In genomic region chrX:115503099-115503498, GRCh38 we compare ENCODE assay signal across 19 cellular contexts. TPM values are rescaled to one million over a fixed set of nuclear protein-coding genes. Genes with fewer than 3 reads are reported as not detected.
DNase-seq lines count a peak whose midpoint lies in the region; ATAC-seq and TF ChIP-seq lines count a peak whose summit lies in the region.
"Had no signal": no experiment of that assay in that cellular context is flagged by ENCODE, and none has a peak within 500 bp of the region (broad histone marks: within the 10 kb centered on the region; RNA-seq: fewer than 3 reads in every experiment).

No MANE protein-coding gene starts in this region.

- ATAC-seq in GM18868 (IDR thresholded peaks at IDR 0.05; ENCODE audit: unreplicated experiment): peak; percentile 75

- H3K36me3 ChIP-seq in Caco-2 (ENCODE audit: control insufficient read depth, insufficient read depth, low read length): no peaks in the 10 kb centered on the region
- no peaks in the 10 kb centered on the region for H3K36me3 ChIP-seq in ascending aorta
- no peaks in the 10 kb centered on the region for H3K36me3 ChIP-seq in CD8-positive, alpha-beta memory T cell (ENCODE audit: insufficient read depth, low read length)
- no peaks in the 10 kb centered on the region for H3K36me3 ChIP-seq in left ventricle myocardium inferior
- H3K36me3 ChIP-seq: BE2C, SJCRH30 had no signal

- H3K27ac ChIP-seq in ascending aorta: peak overlapping the region; percentile 41 to 55
- H3K27ac ChIP-seq in CD8-positive, alpha-beta memory T cell (ENCODE audit: low read depth, low read length): no peak overlapping the region
- H3K27ac ChIP-seq in left ventricle myocardium inferior (replicated peaks): no peak overlapping the region
- H3K27ac ChIP-seq: HL-60, RWPE1, SJCRH30 had no signal

- intact Hi-C loops in Caco-2 (cut with micrococcal nuclease; ENCODE audit: unreplicated experiment): no loop called here
- intact Hi-C loops in ascending aorta (cut with DNase I): loop anchor here (5.0 kb wide), 1 partner anchor 36 kb away; no protein-coding TSS in a partner anchor
- intact Hi-C loops in left ventricle myocardium inferior (cut with micrococcal nuclease): no loop called here

- H3K9me3 Mint-ChIP-seq in Caco-2 (ENCODE audit: unreplicated experiment): no peaks in the 10 kb centered on the region
- H3K9me3 Mint-ChIP-seq in mesothelial cell of epicardium: no peaks in the 10 kb centered on the region
- H3K9me3 Mint-ChIP-seq in CD8-positive, alpha-beta memory T cell: peaks cover 0 to 2% (median 0%) of the 10 kb centered on the region in 5 donors
- H3K9me3 Mint-ChIP-seq: CD4-positive, alpha-beta T cell; HFFc6 had no signal

- DNase-seq in Caco-2: peak; percentile 11 to 32
- DNase-seq in ascending aorta (ENCODE audit: low spot score in 2 of 2): no peak
- no peak for DNase-seq in mesothelial cell of epicardium (ENCODE audit: low spot score in 2 of 2, unreplicated experiment in 2 of 2)
- DNase-seq in CD8-positive, alpha-beta memory T cell: no peak
- DNase-seq in NCI-H1694 treated with DMSO at 0.1 percent for 48 hours (lab: John Stamatoyannopoulos, UW): no peak
- no peak for DNase-seq in EL
- DNase-seq in left ventricle myocardium inferior: no peak
- DNase-seq: 8988T; BE2C; CD4-positive, alpha-beta T cell; DMS79; GF-D8; HFFc6; NCI-H2029 treated with DMSO at 0.1 percent for 48 hours; NCI-H748 treated with DMSO at 0.1 percent for 48 hours; SJCRH30 had no signal

- H3K4me3 ChIP-seq in Caco-2 (ENCODE audit: low read depth, low read length) (no peak overlapping the region), ascending aorta (no peak overlapping the region), left ventricle myocardium inferior (no peak overlapping the region)
- no peak overlapping the region for H3K4me3 ChIP-seq in CD8-positive, alpha-beta memory T cell (ENCODE audit: low read length)
- H3K4me3 ChIP-seq: SJCRH30 had no signal

- H3K4me1 Mint-ChIP-seq in Caco-2 (ENCODE audit: low read depth, unreplicated experiment) (peaks cover 16% of the 10 kb centered on the region), mesothelial cell of epicardium (peaks cover 33% of the 10 kb centered on the region)
- H3K4me1 Mint-ChIP-seq in CD8-positive, alpha-beta memory T cell: no peaks in the 10 kb centered on the region

- no peaks in the 10 kb centered on the region for H3K27me3 Mint-ChIP-seq in Caco-2 (ENCODE audit: insufficient read depth, unreplicated experiment)
- no peaks in the 10 kb centered on the region for H3K27me3 Mint-ChIP-seq in mesothelial cell of epicardium (ENCODE audit: low read depth)
- H3K27me3 Mint-ChIP-seq in CD8-positive, alpha-beta memory T cell: peaks cover 0 to 3% of the 10 kb centered on the region in 2 donors
- H3K27me3 Mint-ChIP-seq: CD4-positive, alpha-beta T cell had no signal

- H3K27ac Mint-ChIP-seq in Caco-2 (ENCODE audit: unreplicated experiment): peak overlapping the region; percentile 38
- peak overlapping the region; percentile 86 for H3K27ac Mint-ChIP-seq in mesothelial cell of epicardium
- no peak overlapping the region for H3K27ac Mint-ChIP-seq in CD8-positive, alpha-beta memory T cell
- H3K27ac Mint-ChIP-seq: CD4-positive, alpha-beta T cell; HFFc6 had no signal

- POLR2A ChIA-PET in Caco-2 (lab: Charles Lee): no interaction called here
- POLR2A ChIA-PET in CD8-positive, alpha-beta memory T cell (lab: Charles Lee): no interaction called here

- TF ChIP-seq CTCF in Caco-2 (IDR thresholded peaks at IDR 0.05; ENCODE audit: insufficient read depth in 1 of 2, low read depth in 1 of 2, low read length in 1 of 2, severe bottlenecking in 1 of 2, unreplicated experiment in 1 of 2): no peak
- no peak for TF ChIP-seq CTCF in ascending aorta (IDR thresholded peaks at IDR 0.05)
- no peak for TF ChIP-seq CTCF in mesothelial cell of epicardium (IDR thresholded peaks at IDR 0.05; ENCODE audit: unreplicated experiment)
- TF ChIP-seq CTCF in left ventricle myocardium inferior (IDR thresholded peaks at IDR 0.05; ENCODE audit: borderline replicate concordance): no peak

- H3K36me3 Mint-ChIP-seq in Caco-2 (ENCODE audit: insufficient read depth, unreplicated experiment) (no peaks in the 10 kb centered on the region), mesothelial cell of epicardium (no peaks in the 10 kb centered on the region)
- H3K36me3 Mint-ChIP-seq in CD8-positive, alpha-beta memory T cell: no peaks in the 10 kb centered on the region

- BruUV-seq in Caco-2 (replicated peaks; lab: Mats Ljungman, UMichigan): no TSS peak

- H3K4me1 ChIP-seq in Caco-2 (peaks cover 10% of the 10 kb centered on the region; the same call in 1 of the 2 replicates), ascending aorta (peaks cover 0 to 6% of the 10 kb centered on the region in 2 donors), left ventricle myocardium inferior (no peaks in the 10 kb centered on the region)
- H3K4me1 ChIP-seq in CD8-positive, alpha-beta memory T cell (ENCODE audit: insufficient read depth, low read length): no peaks in the 10 kb centered on the region
- H3K4me1 ChIP-seq: BE2C had no signal

- H3K9me3 ChIP-seq in Caco-2 (no peaks in the 10 kb centered on the region), ascending aorta (no peaks in the 10 kb centered on the region), left ventricle myocardium inferior (replicated peaks) (no peaks in the 10 kb centered on the region)
- no peaks in the 10 kb centered on the region for H3K9me3 ChIP-seq in CD8-positive, alpha-beta memory T cell (ENCODE audit: low read length)
- H3K9me3 ChIP-seq: BE2C, SJCRH30 had no signal

- H3K27me3 ChIP-seq in Caco-2 (replicated peaks; ENCODE audit: control insufficient read depth, insufficient read depth, low read length) (no peaks in the 10 kb centered on the region), ascending aorta (no peaks in the 10 kb centered on the region), left ventricle myocardium inferior (ENCODE audit: low read depth) (no peaks in the 10 kb centered on the region)
- no peaks in the 10 kb centered on the region for H3K27me3 ChIP-seq in CD8-positive, alpha-beta memory T cell (ENCODE audit: insufficient read depth, low read length, poor library complexity, severe bottlenecking)
- H3K27me3 ChIP-seq: BE2C, SJCRH30 had no signal

- H3K4me3 Mint-ChIP-seq in Caco-2 (ENCODE audit: unreplicated experiment): peak overlapping the region; percentile 4
- no peak overlapping the region for H3K4me3 Mint-ChIP-seq in mesothelial cell of epicardium
- no peak overlapping the region for H3K4me3 Mint-ChIP-seq in CD8-positive, alpha-beta memory T cell
- H3K4me3 Mint-ChIP-seq: CD4-positive, alpha-beta T cell; HFFc6 had no signal

- CTCF ChIA-PET in Caco-2 (lab: Charles Lee): no interaction called here
- CTCF ChIA-PET in CD8-positive, alpha-beta memory T cell (lab: Charles Lee): no interaction called here

RNA-seq across cellular contexts. Expression of gene PLS3, which starts 57.9 kb away (rescaled TPM):
- total RNA-seq in Caco-2 (2022): 211 and 213 TPM in 2 replicates
- total RNA-seq in ascending aorta: 155 TPM
- 417 to 443 TPM (median 428 TPM) in 3 replicates for total RNA-seq in mesothelial cell of epicardium
- total RNA-seq in CD8-positive, alpha-beta memory T cell: under 1 TPM; 0.51 to 0.66 TPM
- not detected for polyA plus RNA-seq in CD8-positive, alpha-beta memory T cell
- 42.7 TPM for total RNA-seq in left ventricle myocardium inferior

Comparison
In these comparisons a context has a peak if more than half of its experiments do, and no peak if none do; other contexts are left out.
1. DNase-seq: peak in Caco-2 (2 of 2); none in ascending aorta (0 of 2), mesothelial cell of epicardium (0 of 2), CD8-positive, alpha-beta memory T cell (0 of 5), NCI-H1694 treated with DMSO at 0.1 percent for 48 hours (single experiment), EL (single experiment) and left ventricle myocardium inferior (single experiment).
2. H3K27ac Mint-ChIP-seq: peak in Caco-2 (single experiment) and mesothelial cell of epicardium (single experiment); none in CD8-positive, alpha-beta memory T cell (0 of 8).
3. H3K27ac ChIP-seq: peak in ascending aorta (2 of 2); none in CD8-positive, alpha-beta memory T cell (single experiment) and left ventricle myocardium inferior (single experiment).
4. RNA of gene PLS3, which starts 57.9 kb away (total RNA-seq): 417 to 443 TPM in mesothelial cell of epicardium, 211 to 213 TPM in Caco-2, 155 TPM in ascending aorta (single experiment) and 42.7 TPM in left ventricle myocardium inferior (single experiment); 0.51 to 0.66 TPM in CD8-positive, alpha-beta memory T cell; every median in the first group is over 10 times any median in the second.